Comparison of ENCODE assay signal across 1 cellular context in the genomic region with DNA sequence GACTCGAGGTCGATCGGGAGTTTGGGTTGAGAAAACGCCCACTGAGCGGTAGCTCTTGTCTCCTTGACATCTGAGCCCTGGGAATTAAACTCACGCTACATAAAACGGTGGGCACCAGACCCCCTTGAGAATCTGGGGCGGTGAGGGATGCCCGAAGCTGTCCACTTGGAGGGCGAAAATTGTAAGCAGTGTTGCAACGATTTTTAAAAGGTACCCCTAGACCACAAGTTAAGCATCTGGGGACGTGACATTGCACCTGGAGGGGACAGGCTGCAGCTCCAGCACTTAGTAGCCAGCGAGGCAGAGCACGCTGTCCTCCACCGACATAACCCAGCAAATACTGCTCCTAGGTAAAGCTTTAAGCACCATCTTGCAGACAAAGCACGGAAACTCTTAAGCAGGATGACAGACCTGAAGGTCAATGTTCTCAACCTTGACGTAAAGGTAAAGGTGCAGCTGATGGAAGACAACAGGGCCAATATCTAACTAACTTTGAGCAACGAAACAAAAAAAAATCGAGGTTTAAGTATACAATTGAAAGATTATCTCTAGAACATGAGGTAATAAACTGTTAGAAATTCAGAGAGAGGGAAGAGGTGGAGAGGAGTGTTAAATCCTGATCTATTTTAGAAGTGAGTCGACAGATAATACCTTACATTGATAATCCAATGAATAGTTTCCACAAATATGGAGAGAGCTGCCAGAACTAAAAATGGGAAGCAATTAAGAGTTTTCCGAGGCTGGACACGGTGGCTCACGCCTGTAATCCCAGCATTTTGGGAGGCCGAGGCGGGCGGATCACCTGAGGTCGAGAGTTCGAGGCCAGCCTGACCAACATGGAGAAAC.
TF ChIP-seq lines count a peak whose summit lies in the region.

No MANE protein-coding gene starts in this region.

TF ChIP-seq in HepG2, 621 proteins besides CTCF, POLR2A, EP300 and RAD21 (continued from another document and continues in another):
- TF ChIP-seq, protein P1, sequence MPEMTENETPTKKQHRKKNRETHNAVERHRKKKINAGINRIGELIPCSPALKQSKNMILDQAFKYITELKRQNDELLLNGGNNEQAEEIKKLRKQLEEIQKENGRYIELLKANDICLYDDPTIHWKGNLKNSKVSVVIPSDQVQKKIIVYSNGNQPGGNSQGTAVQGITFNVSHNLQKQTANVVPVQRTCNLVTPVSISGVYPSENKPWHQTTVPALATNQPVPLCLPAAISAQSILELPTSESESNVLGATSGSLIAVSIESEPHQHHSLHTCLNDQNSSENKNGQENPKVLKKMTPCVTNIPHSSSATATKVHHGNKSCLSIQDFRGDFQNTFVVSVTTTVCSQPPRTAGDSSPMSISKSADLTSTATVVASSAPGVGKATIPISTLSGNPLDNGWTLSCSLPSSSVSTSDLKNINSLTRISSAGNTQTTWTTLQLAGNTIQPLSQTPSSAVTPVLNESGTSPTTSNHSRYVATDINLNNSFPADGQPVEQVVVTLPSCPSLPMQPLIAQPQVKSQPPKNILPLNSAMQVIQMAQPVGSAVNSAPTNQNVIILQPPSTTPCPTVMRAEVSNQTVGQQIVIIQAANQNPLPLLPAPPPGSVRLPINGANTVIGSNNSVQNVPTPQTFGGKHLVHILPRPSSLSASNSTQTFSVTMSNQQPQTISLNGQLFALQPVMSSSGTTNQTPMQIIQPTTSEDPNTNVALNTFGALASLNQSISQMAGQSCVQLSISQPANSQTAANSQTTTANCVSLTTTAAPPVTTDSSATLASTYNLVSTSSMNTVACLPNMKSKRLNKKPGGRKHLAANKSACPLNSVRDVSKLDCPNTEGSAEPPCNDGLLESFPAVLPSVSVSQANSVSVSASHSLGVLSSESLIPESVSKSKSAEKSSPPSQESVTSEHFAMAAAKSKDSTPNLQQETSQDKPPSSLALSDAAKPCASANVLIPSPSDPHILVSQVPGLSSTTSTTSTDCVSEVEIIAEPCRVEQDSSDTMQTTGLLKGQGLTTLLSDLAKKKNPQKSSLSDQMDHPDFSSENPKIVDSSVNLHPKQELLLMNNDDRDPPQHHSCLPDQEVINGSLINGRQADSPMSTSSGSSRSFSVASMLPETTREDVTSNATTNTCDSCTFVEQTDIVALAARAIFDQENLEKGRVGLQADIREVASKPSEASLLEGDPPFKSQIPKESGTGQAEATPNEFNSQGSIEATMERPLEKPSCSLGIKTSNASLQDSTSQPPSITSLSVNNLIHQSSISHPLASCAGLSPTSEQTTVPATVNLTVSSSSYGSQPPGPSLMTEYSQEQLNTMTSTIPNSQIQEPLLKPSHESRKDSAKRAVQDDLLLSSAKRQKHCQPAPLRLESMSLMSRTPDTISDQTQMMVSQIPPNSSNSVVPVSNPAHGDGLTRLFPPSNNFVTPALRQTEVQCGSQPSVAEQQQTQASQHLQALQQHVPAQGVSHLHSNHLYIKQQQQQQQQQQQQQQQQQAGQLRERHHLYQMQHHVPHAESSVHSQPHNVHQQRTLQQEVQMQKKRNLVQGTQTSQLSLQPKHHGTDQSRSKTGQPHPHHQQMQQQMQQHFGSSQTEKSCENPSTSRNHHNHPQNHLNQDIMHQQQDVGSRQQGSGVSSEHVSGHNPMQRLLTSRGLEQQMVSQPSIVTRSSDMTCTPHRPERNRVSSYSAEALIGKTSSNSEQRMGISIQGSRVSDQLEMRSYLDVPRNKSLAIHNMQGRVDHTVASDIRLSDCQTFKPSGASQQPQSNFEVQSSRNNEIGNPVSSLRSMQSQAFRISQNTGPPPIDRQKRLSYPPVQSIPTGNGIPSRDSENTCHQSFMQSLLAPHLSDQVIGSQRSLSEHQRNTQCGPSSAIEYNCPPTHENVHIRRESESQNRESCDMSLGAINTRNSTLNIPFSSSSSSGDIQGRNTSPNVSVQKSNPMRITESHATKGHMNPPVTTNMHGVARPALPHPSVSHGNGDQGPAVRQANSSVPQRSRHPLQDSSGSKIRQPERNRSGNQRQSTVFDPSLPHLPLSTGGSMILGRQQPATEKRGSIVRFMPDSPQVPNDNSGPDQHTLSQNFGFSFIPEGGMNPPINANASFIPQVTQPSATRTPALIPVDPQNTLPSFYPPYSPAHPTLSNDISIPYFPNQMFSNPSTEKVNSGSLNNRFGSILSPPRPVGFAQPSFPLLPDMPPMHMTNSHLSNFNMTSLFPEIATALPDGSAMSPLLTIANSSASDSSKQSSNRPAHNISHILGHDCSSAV (CRISPR knock-in tag; IDR thresholded peaks at IDR 0.05; ENCODE audit: borderline replicate concordance) = 0 out of 2 replicates have a peak, but pooled peaks have one; percentile 16
- TF ChIP-seq HCFC1 (IDR thresholded peaks at IDR 0.05; ENCODE audit: low read depth, low read length) = no peak
- TF ChIP-seq SNRNP70 (IDR thresholded peaks at IDR 0.05; ENCODE audit: low read depth, low read length) = no peak
- TF ChIP-seq ZMYM3 (CRISPR knock-in tag; IDR thresholded peaks at IDR 0.05) = peak; percentile 89
- no peak; the same call in 1 of the 2 replicates for TF ChIP-seq ZNF564 (CRISPR knock-in tag; IDR thresholded peaks at IDR 0.05)
- no peak for TF ChIP-seq SRSF1 (optimal IDR thresholded peaks at IDR 0.05; ENCODE audit: low read depth, low read length)
- no peak for TF ChIP-seq FOXO1 (CRISPR knock-in tag; IDR thresholded peaks at IDR 0.05)
- TF ChIP-seq, protein P2, sequence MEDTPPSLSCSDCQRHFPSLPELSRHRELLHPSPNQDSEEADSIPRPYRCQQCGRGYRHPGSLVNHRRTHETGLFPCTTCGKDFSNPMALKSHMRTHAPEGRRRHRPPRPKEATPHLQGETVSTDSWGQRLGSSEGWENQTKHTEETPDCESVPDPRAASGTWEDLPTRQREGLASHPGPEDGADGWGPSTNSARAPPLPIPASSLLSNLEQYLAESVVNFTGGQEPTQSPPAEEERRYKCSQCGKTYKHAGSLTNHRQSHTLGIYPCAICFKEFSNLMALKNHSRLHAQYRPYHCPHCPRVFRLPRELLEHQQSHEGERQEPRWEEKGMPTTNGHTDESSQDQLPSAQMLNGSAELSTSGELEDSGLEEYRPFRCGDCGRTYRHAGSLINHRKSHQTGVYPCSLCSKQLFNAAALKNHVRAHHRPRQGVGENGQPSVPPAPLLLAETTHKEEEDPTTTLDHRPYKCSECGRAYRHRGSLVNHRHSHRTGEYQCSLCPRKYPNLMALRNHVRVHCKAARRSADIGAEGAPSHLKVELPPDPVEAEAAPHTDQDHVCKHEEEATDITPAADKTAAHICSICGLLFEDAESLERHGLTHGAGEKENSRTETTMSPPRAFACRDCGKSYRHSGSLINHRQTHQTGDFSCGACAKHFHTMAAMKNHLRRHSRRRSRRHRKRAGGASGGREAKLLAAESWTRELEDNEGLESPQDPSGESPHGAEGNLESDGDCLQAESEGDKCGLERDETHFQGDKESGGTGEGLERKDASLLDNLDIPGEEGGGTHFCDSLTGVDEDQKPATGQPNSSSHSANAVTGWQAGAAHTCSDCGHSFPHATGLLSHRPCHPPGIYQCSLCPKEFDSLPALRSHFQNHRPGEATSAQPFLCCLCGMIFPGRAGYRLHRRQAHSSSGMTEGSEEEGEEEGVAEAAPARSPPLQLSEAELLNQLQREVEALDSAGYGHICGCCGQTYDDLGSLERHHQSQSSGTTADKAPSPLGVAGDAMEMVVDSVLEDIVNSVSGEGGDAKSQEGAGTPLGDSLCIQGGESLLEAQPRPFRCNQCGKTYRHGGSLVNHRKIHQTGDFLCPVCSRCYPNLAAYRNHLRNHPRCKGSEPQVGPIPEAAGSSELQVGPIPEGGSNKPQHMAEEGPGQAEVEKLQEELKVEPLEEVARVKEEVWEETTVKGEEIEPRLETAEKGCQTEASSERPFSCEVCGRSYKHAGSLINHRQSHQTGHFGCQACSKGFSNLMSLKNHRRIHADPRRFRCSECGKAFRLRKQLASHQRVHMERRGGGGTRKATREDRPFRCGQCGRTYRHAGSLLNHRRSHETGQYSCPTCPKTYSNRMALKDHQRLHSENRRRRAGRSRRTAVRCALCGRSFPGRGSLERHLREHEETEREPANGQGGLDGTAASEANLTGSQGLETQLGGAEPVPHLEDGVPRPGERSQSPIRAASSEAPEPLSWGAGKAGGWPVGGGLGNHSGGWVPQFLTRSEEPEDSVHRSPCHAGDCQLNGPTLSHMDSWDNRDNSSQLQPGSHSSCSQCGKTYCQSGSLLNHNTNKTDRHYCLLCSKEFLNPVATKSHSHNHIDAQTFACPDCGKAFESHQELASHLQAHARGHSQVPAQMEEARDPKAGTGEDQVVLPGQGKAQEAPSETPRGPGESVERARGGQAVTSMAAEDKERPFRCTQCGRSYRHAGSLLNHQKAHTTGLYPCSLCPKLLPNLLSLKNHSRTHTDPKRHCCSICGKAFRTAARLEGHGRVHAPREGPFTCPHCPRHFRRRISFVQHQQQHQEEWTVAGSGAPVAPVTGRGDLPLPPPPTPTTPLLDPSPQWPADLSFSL (CRISPR knock-in tag; IDR thresholded peaks at IDR 0.05) = 0 out of 2 replicates have a peak, but pooled peaks have one; percentile 76
- TF ChIP-seq ZNF547 (CRISPR knock-in tag; IDR thresholded peaks at IDR 0.05) = no peak
- TF ChIP-seq, protein P3, sequence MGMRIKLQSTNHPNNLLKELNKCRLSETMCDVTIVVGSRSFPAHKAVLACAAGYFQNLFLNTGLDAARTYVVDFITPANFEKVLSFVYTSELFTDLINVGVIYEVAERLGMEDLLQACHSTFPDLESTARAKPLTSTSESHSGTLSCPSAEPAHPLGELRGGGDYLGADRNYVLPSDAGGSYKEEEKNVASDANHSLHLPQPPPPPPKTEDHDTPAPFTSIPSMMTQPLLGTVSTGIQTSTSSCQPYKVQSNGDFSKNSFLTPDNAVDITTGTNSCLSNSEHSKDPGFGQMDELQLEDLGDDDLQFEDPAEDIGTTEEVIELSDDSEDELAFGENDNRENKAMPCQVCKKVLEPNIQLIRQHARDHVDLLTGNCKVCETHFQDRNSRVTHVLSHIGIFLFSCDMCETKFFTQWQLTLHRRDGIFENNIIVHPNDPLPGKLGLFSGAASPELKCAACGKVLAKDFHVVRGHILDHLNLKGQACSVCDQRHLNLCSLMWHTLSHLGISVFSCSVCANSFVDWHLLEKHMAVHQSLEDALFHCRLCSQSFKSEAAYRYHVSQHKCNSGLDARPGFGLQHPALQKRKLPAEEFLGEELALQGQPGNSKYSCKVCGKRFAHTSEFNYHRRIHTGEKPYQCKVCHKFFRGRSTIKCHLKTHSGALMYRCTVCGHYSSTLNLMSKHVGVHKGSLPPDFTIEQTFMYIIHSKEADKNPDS (CRISPR knock-in tag; IDR thresholded peaks at IDR 0.05) = 0 out of 2 replicates have a peak, but pooled peaks have one; percentile 51
- TF ChIP-seq DMAP1 (CRISPR knock-in tag; IDR thresholded peaks at IDR 0.05) = no peak
- 0 out of 2 replicates have a peak, but pooled peaks have one; percentile 41 for TF ChIP-seq ZFP36L2 (CRISPR knock-in tag; IDR thresholded peaks at IDR 0.05)
- no peak for TF ChIP-seq MIER3 (CRISPR knock-in tag; IDR thresholded peaks at IDR 0.05; ENCODE audit: borderline replicate concordance)
- TF ChIP-seq, protein P4, sequence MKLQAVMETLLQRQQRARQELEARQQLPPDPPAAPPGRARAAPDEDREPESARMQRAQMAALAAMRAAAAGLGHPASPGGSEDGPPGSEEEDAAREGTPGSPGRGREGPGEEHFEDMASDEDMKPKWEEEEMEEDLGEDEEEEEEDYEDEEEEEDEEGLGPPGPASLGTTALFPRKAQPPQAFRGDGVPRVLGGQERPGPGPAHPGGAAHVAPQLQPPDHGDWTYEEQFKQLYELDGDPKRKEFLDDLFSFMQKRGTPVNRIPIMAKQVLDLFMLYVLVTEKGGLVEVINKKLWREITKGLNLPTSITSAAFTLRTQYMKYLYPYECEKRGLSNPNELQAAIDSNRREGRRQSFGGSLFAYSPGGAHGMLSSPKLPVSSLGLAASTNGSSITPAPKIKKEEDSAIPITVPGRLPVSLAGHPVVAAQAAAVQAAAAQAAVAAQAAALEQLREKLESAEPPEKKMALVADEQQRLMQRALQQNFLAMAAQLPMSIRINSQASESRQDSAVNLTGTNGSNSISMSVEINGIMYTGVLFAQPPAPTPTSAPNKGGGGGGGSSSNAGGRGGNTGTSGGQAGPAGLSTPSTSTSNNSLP (IDR thresholded peaks at IDR 0.05; ENCODE audit: low read depth, low read length) = no peak
- no peak for TF ChIP-seq MAZ (IDR thresholded peaks at IDR 0.05; ENCODE audit: borderline replicate concordance, low read depth, low read length)
- no peak for TF ChIP-seq MAZ (CRISPR knock-in tag; IDR thresholded peaks at IDR 0.05; ENCODE audit: low read depth)
- TF ChIP-seq PRMT3 (CRISPR knock-in tag; IDR thresholded peaks at IDR 0.05; ENCODE audit: borderline replicate concordance, low read depth) = 0 out of 2 replicates have a peak, but pooled peaks have one; percentile 74
- TF ChIP-seq, protein P5, sequence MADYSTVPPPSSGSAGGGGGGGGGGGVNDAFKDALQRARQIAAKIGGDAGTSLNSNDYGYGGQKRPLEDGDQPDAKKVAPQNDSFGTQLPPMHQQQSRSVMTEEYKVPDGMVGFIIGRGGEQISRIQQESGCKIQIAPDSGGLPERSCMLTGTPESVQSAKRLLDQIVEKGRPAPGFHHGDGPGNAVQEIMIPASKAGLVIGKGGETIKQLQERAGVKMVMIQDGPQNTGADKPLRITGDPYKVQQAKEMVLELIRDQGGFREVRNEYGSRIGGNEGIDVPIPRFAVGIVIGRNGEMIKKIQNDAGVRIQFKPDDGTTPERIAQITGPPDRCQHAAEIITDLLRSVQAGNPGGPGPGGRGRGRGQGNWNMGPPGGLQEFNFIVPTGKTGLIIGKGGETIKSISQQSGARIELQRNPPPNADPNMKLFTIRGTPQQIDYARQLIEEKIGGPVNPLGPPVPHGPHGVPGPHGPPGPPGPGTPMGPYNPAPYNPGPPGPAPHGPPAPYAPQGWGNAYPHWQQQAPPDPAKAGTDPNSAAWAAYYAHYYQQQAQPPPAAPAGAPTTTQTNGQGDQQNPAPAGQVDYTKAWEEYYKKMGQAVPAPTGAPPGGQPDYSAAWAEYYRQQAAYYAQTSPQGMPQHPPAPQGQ (CRISPR knock-in tag; IDR thresholded peaks at IDR 0.05; ENCODE audit: borderline replicate concordance) = peak; percentile 49; the same call in 1 of the 2 replicates
- TF ChIP-seq ZNF121 (CRISPR knock-in tag; IDR thresholded peaks at IDR 0.05) = no peak
- TF ChIP-seq, protein P6, sequence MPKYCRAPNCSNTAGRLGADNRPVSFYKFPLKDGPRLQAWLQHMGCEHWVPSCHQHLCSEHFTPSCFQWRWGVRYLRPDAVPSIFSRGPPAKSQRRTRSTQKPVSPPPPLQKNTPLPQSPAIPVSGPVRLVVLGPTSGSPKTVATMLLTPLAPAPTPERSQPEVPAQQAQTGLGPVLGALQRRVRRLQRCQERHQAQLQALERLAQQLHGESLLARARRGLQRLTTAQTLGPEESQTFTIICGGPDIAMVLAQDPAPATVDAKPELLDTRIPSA (CRISPR knock-in tag; IDR thresholded peaks at IDR 0.05; ENCODE audit: borderline replicate concordance) = 0 out of 2 replicates have a peak, but pooled peaks have one; percentile 47
- no peak for TF ChIP-seq ZFYVE20 (CRISPR knock-in tag; IDR thresholded peaks at IDR 0.05; ENCODE audit: borderline replicate concordance, low read depth)
- peak; percentile 46 for TF ChIP-seq CBX1 (IDR thresholded peaks at IDR 0.05; ENCODE audit: low read depth)
- TF ChIP-seq GLI4 (CRISPR knock-in tag; IDR thresholded peaks at IDR 0.05; ENCODE audit: borderline replicate concordance) = peak; percentile 57
- no peak for TF ChIP-seq ZNF124 (CRISPR knock-in tag; IDR thresholded peaks at IDR 0.05)
- TF ChIP-seq, protein P7, sequence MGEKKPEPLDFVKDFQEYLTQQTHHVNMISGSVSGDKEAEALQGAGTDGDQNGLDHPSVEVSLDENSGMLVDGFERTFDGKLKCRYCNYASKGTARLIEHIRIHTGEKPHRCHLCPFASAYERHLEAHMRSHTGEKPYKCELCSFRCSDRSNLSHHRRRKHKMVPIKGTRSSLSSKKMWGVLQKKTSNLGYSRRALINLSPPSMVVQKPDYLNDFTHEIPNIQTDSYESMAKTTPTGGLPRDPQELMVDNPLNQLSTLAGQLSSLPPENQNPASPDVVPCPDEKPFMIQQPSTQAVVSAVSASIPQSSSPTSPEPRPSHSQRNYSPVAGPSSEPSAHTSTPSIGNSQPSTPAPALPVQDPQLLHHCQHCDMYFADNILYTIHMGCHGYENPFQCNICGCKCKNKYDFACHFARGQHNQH (CRISPR knock-in tag; IDR thresholded peaks at IDR 0.05) = no peak; the same call in 1 of the 2 replicates
